Comparison of ENCODE assay signal across 33 cellular contexts in the genomic region with DNA sequence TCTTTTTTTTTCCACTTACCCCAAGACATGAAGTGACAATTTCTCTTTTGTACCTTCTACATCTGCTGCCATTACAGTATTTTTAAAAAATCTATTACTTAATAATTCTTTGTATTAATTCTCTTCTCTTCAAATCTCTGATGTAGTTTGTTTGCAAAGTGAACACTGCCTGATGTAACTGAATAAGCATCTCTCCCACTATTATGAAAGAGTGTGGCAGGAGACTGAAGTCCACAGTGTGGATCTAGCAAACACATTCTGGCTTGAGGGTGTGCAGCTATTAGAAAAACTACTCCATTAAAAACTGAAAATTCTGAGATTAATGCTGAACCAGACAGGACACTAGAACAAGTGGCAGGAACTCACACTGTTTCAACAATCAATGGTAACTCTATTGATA. TPM values are rescaled to one million over a fixed set of nuclear protein-coding genes. Genes with fewer than 3 reads are reported as not detected.
"Had no signal": no experiment of that assay in that cellular context is flagged by ENCODE, and none has a peak within 500 bp of the region (broad histone marks: within the 10 kb centered on the region; RNA-seq: fewer than 3 reads in every experiment).

No MANE protein-coding gene starts in this region.

- H3K9me3 ChIP-seq: ovary, psoas muscle, stomach, thoracic aorta, thyroid gland, tibial nerve, upper lobe of left lung, vagina had no signal

- DNase-seq: naive thymus-derived CD4-positive, alpha-beta T cell; natural killer cell; occipital lobe; ovary; posterior cingulate gyrus; psoas muscle; right cardiac atrium; stimulated activated CD4-positive, alpha-beta T cell treated with anti-CD3 and anti-CD28 coated beads, Interleukin-15, amount 100 ng/mL, for 24 hours; stimulated activated CD4-positive, alpha-beta T cell treated with anti-CD3 and anti-CD28 coated beads, Interleukin-2, amount 100 ng/mL, for 24 hours; stimulated activated CD4-positive, alpha-beta T cell treated with anti-CD3 and anti-CD28 coated beads, Interleukin-2, amount 100 ng/mL, for 48 hours; stimulated activated CD4-positive, alpha-beta T cell treated with anti-CD3 and anti-CD28 coated beads, Interleukin-4, amount 100 ng/mL, for 24 hours; stimulated activated naive B cell treated with anti-CD40 and anti-IgM and Interleukin-4, amounts not matched to agents 10 μg/mL and 1 μg/mL and 100 μg/mL, for 72 hours; stimulated activated naive CD4-positive, alpha-beta T cell treated with Interleukin-2 at 50 U/mL for 16 hours; stomach; thyroid gland; trophoblast cell; upper lobe of left lung had no signal

- H3K9ac ChIP-seq: neural progenitor cell, parathyroid adenoma had no signal

- H3K79me2 ChIP-seq: parathyroid adenoma had no signal

- H3K4me2 ChIP-seq: neural progenitor cell had no signal

- H3K4me1 ChIP-seq: neural progenitor cell had no signal

- H3K36me3 ChIP-seq: neural progenitor cell, ovary, stomach, thoracic aorta, thyroid gland, tibial nerve, upper lobe of left lung, vagina had no signal

- FAIRE-seq: urothelium cell line had no signal

- H2AFZ ChIP-seq: neural progenitor cell had no signal

- ATAC-seq: naive thymus-derived CD4-positive, alpha-beta T cell; natural killer cell; psoas muscle; right cardiac atrium; sciatic nerve; stimulated activated effector memory CD8-positive, alpha-beta T cell treated with anti-CD3 and anti-CD28 coated beads, Interleukin-12 subunit alpha, Interleukin-12 subunit beta, amount 100 ng/mL, for 72 hours; stimulated activated naive B cell treated with anti-CD40 and anti-IgM and Interleukin-4, amounts not matched to agents 10 μg/mL and 1 μg/mL and 100 μg/mL, for 72 hours had no signal

- H3K4me3 ChIP-seq: neural progenitor cell, ovary, psoas muscle, skin epidermis, stomach, thoracic aorta, thyroid gland, tibial nerve, upper lobe of left lung, vagina had no signal

- H3K27ac ChIP-seq: neural progenitor cell, ovary, parathyroid adenoma, psoas muscle, stomach, thoracic aorta, thyroid gland, tibial nerve, upper lobe of left lung, vagina had no signal

- H3K27me3 ChIP-seq: neural progenitor cell, ovary, thyroid gland, tibial nerve, upper lobe of left lung, vagina had no signal

RNA-seq across cellular contexts. Expression of a gene that starts 15.8 kb away (rescaled TPM):
- total RNA-seq: natural killer cell, psoas muscle, renal cortical epithelial cell, stomach, subcutaneous adipose tissue, thoracic aorta, ureter, vagina had no signal
- polyA plus RNA-seq: naive thymus-derived CD4-positive, alpha-beta T cell; neural cell had no signal

RNA-seq across cellular contexts. Expression of a gene that starts 57.1 kb away (rescaled TPM):
- total RNA-seq: occipital lobe, osteoblast, progenitor cell of endocrine pancreas, renal cortical epithelial cell, right cardiac atrium, sciatic nerve, subcutaneous adipose tissue, temporal lobe, thoracic aorta, thyroid gland, ureter had no signal
- polyA plus RNA-seq: naive thymus-derived CD4-positive, alpha-beta T cell; neural cell; ovary; psoas muscle; right cardiac atrium had no signal
